In the genomic region with DNA sequence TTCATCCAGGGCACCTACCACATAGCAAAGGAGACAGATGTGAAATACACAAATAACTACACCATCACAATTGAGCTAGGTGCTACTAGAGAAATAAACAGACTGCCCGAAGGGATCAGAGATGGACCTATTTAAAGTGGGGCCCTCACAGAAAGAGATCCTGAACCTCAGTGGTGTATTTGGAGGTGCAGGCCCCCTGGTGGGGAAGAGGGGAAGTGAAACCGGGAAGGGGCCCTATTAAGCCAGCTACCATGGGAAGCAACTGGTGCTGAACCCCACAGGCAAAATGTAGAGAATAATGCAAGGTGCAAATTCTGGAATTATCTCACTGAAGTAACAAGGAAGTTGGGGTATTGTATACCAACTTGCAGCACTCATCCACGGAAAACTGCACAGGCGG, we compare ENCODE assay signal across 8 cellular contexts.
DNase-seq lines count a peak whose midpoint lies in the region; ATAC-seq, FAIRE-seq and TF ChIP-seq lines count a peak whose summit lies in the region.

No MANE protein-coding gene starts in this region.

- H3K27me3 ChIP-seq in AG04450 (ENCODE audit: control insufficient read depth, insufficient read depth, low read length) (no peaks in the 10 kb centered on the region), SJCRH30 (no peaks in the 10 kb centered on the region), small intestine (ENCODE audit: control insufficient read depth in 2 of 2, insufficient read depth in 2 of 2, low read length in 2 of 2) (no peaks in the 10 kb centered on the region)

- H3K4me1 ChIP-seq in SJCRH30 = no peaks in the 10 kb centered on the region
- no peaks in the 10 kb centered on the region for H3K4me1 ChIP-seq in small intestine (ENCODE audit: control insufficient read depth in 2 of 2, insufficient read depth in 1 of 2, low read depth in 1 of 2, low read length in 1 of 2)

- H3K36me3 ChIP-seq in SJCRH30 = no peaks in the 10 kb centered on the region
- H3K36me3 ChIP-seq in small intestine (ENCODE audit: control insufficient read depth in 2 of 2, insufficient read depth in 2 of 2, low read length in 2 of 2) = no peaks in the 10 kb centered on the region

- FAIRE-seq in small intestine (lab: Jason Lieb, UNC) = no peak

- no peak overlapping the region for H3K4me3 Mint-ChIP-seq in chondrocyte (ENCODE audit: unreplicated experiment)

- H3K9me3 ChIP-seq in AG04450 (ENCODE audit: control insufficient read depth, insufficient read depth, low read length) (no peaks in the 10 kb centered on the region), SJCRH30 (replicated peaks) (no peaks in the 10 kb centered on the region), small intestine (ENCODE audit: control insufficient read depth, low read depth) (no peaks in the 10 kb centered on the region)

- H3K27ac ChIP-seq in AG04450 (ENCODE audit: low read depth, low read length) (no peak overlapping the region), SJCRH30 (no peak overlapping the region), small intestine (ENCODE audit: low read depth in 1 of 2, low read length in 1 of 2) (no peak overlapping the region)

- no peak for DNase-seq in AG04450 (ENCODE audit: low read depth, low spot score)
- DNase-seq in GM19238 (ENCODE audit: insufficient read length, low spot score) = peak; percentile 3
- DNase-seq in SJCRH30 = peak; percentile 7 to 54
- DNase-seq in chondrocyte (ENCODE audit: low spot score) = no peak
- DNase-seq in small intestine = peak; percentile 5
- DNase-seq in medulla oblongata (ENCODE audit: extremely low spot score) = no peak

- ATAC-seq in GM21576 (IDR thresholded peaks at IDR 0.05; ENCODE audit: unreplicated experiment) (no peak), GM18498 (IDR thresholded peaks at IDR 0.05; ENCODE audit: unreplicated experiment) (no peak)

- CTCF ChIA-PET in AG04450 (lab: Charles Lee) = interaction anchor here (0.6 to 1.7 kb wide), 6 partner anchors 8 to 63 kb away, joined by 3 to 8 read pairs (median 5); no protein-coding TSS in a partner anchor

- peaks cover 5% of the 10 kb centered on the region for H3K9me3 Mint-ChIP-seq in chondrocyte (ENCODE audit: low read depth)

- peak; percentile 57 for TF ChIP-seq CTCF in AG04450 (IDR thresholded peaks at IDR 0.05; ENCODE audit: low read depth, low read length)
- TF ChIP-seq CTCF in chondrocyte (IDR thresholded peaks at IDR 0.05) = peak; percentile 59

- no peaks in the 10 kb centered on the region for H3K36me3 Mint-ChIP-seq in chondrocyte (ENCODE audit: low read depth)

- POLR2A ChIA-PET in AG04450 (lab: Yijun Ruan, JAX) = no interaction called here

- H3K4me3 ChIP-seq in AG04450 (ENCODE audit: low read depth, low read length) = no peak overlapping the region
- H3K4me3 ChIP-seq in SJCRH30 = no peak overlapping the region
- no peak overlapping the region for H3K4me3 ChIP-seq in small intestine (ENCODE audit: low read depth in 1 of 2, low read length in 2 of 2)

- H3K27ac Mint-ChIP-seq in chondrocyte (ENCODE audit: unreplicated experiment) = no peak overlapping the region

- H3K27me3 Mint-ChIP-seq in chondrocyte (ENCODE audit: low read depth) = peaks cover 2% of the 10 kb centered on the region

- WGBS in small intestine, 3 donors = 61 to 76% (median 68%) methylated on average over 4 of the region's 4 CpGs

- H3K4me1 Mint-ChIP-seq in chondrocyte (ENCODE audit: low read depth) = no peaks in the 10 kb centered on the region

Comparison
In these comparisons a context has a peak if more than half of its experiments do, and no peak if none do; other contexts are left out.
1. DNase-seq: peak in GM19238 (single experiment), SJCRH30 (2 of 2) and small intestine (single experiment); none in AG04450 (single experiment), chondrocyte (single experiment) and medulla oblongata (single experiment).